1 cellular context compared by ENCODE assay signal in genomic region chr11:116276051-116277044, GRCh38.
TF ChIP-seq lines count a peak whose summit lies in the region.

No MANE protein-coding gene starts in this region.

TF ChIP-seq in K562, 482 proteins besides CTCF, POLR2A, EP300 and RAD21 (continued from another document and continues in another):
- TF ChIP-seq SMC3 (conservative IDR thresholded peaks at IDR 0.05; ENCODE audit: insufficient read depth, low read depth, low read length) = peak; percentile 83
- TF ChIP-seq MTA3 (IDR thresholded peaks at IDR 0.05; ENCODE audit: borderline replicate concordance) = peak; percentile 78; the same call in 1 of the 2 replicates
- TF ChIP-seq MAFG (tag; conservative IDR thresholded peaks at IDR 0.05) = no peak
- peak; percentile 76 for TF ChIP-seq DIDO1 (tag; IDR thresholded peaks at IDR 0.05; ENCODE audit: low read depth)
- TF ChIP-seq GABPB2 (CRISPR knock-in tag; conservative IDR thresholded peaks at IDR 0.05) = no peak
- TF ChIP-seq SAFB (IDR thresholded peaks at IDR 0.05; ENCODE audit: borderline replicate concordance, low read depth, low read length) = no peak
- no peak for TF ChIP-seq ZNF324 (CRISPR knock-in tag; IDR thresholded peaks at IDR 0.05)
- peak; percentile 90 for TF ChIP-seq CHAMP1 (IDR thresholded peaks at IDR 0.05)
- TF ChIP-seq RFX7 (CRISPR knock-in tag; IDR thresholded peaks at IDR 0.05) = no peak
- TF ChIP-seq NFE2L1 (tag; IDR thresholded peaks at IDR 0.05; ENCODE audit: borderline replicate concordance, low read depth) = no peak
- no peak for TF ChIP-seq ZNF655 (CRISPR knock-in tag; IDR thresholded peaks at IDR 0.05)
- TF ChIP-seq EZH2 (IDR thresholded peaks at IDR 0.05; ENCODE audit: borderline replicate concordance, low read depth, low read length) = no peak
- TF ChIP-seq ZNF398 (CRISPR knock-in tag; IDR thresholded peaks at IDR 0.05) = no peak
- TF ChIP-seq ZNF778 (CRISPR knock-in tag; IDR thresholded peaks at IDR 0.05) = no peak
- TF ChIP-seq SMARCA5 (IDR thresholded peaks at IDR 0.05) = peak; percentile 84
- TF ChIP-seq AFF1 (IDR thresholded peaks at IDR 0.05; ENCODE audit: low read depth in 1 of 2, partially characterized antibody in 2 of 2) = no peak
- TF ChIP-seq SIN3B (IDR thresholded peaks at IDR 0.05; ENCODE audit: low read depth) = peak; percentile 42; the same call in 1 of the 2 replicates
- no peak for TF ChIP-seq ZNF280B (CRISPR knock-in tag; IDR thresholded peaks at IDR 0.05)
- no peak for TF ChIP-seq ZNF347 (CRISPR knock-in tag; IDR thresholded peaks at IDR 0.05; ENCODE audit: low read depth)
- no peak for TF ChIP-seq LARP7 (IDR thresholded peaks at IDR 0.05)
- peak; percentile 75; the same call in 1 of the 2 replicates for TF ChIP-seq TRIM25 (IDR thresholded peaks at IDR 0.05; ENCODE audit: borderline replicate concordance)
- no peak for TF ChIP-seq HNRNPH1 (optimal IDR thresholded peaks at IDR 0.05; ENCODE audit: low read depth, low read length)
- no peak for TF ChIP-seq TCF15 (CRISPR knock-in tag; IDR thresholded peaks at IDR 0.05)
- TF ChIP-seq DEAF1 (CRISPR knock-in tag; IDR thresholded peaks at IDR 0.05) = peak; percentile 68
- peak; percentile 78 for TF ChIP-seq SP2 (IDR thresholded peaks at IDR 0.05; ENCODE audit: extremely low read depth, low read depth, low read length, poor library complexity, severe bottlenecking)
- TF ChIP-seq CREB3L1 (IDR thresholded peaks at IDR 0.05; ENCODE audit: borderline replicate concordance, low read depth) = peak; percentile 79
- no peak for TF ChIP-seq CBFB (CRISPR knock-in tag; IDR thresholded peaks at IDR 0.05)
- peak in 1 of 2 experiments; percentile 72; a peak in 2 of 3 replicates for TF ChIP-seq CBX3 (IDR thresholded peaks at IDR 0.05; ENCODE audit: borderline replicate concordance in 1 of 2, low read length in 2 of 2)
- TF ChIP-seq IRF2 (CRISPR knock-in tag; IDR thresholded peaks at IDR 0.05) = no peak
